Comparison of ENCODE assay signal across 1 cellular context in genomic region chr19:10876459-10877240, GRCh38.
TF ChIP-seq lines count a peak whose summit lies in the region.

No MANE protein-coding gene starts in this region.

TF ChIP-seq in GM23338, 12 proteins besides CTCF, POLR2A, EP300 and RAD21 (continued from another document):
- no peak for TF ChIP-seq NANOG (IDR thresholded peaks at IDR 0.05; ENCODE audit: borderline replicate concordance)
- no peak for TF ChIP-seq ZNF462 (CRISPR knock-in tag; IDR thresholded peaks at IDR 0.05)
- TF ChIP-seq STAT1 (IDR thresholded peaks at IDR 0.05; ENCODE audit: unreplicated experiment), result no peak
- no peak for TF ChIP-seq ZNF331 (CRISPR knock-in tag; IDR thresholded peaks at IDR 0.05; ENCODE audit: low read depth)
- no peak for TF ChIP-seq CREB1 (CRISPR knock-in tag; IDR thresholded peaks at IDR 0.05; ENCODE audit: low read depth)
- TF ChIP-seq EZH2phosphoT487 (IDR thresholded peaks at IDR 0.05; ENCODE audit: unreplicated experiment), result no peak
- no peak for TF ChIP-seq EZH2 (IDR thresholded peaks at IDR 0.05; ENCODE audit: low read depth, unreplicated experiment)
- TF ChIP-seq JUNB (IDR thresholded peaks at IDR 0.05; ENCODE audit: unreplicated experiment), result no peak
- no peak for TF ChIP-seq ETS1 (IDR thresholded peaks at IDR 0.05)
- TF ChIP-seq REST (IDR thresholded peaks at IDR 0.05; ENCODE audit: unreplicated experiment), result no peak
